In genomic region chr1:180310095-180310494, GRCh38 we compare ENCODE assay signal across 18 cellular contexts.
DNase-seq lines count a peak whose midpoint lies in the region; ATAC-seq, FAIRE-seq and TF ChIP-seq lines count a peak whose summit lies in the region.
"Had no signal": no experiment of that assay in that cellular context is flagged by ENCODE, and none has a peak within 500 bp of the region (broad histone marks: within the 10 kb centered on the region; RNA-seq: fewer than 3 reads in every experiment).

No MANE protein-coding gene starts in this region.

- H3K9me3 ChIP-seq in right lobe of liver = no peaks in the 10 kb centered on the region
- H3K9me3 ChIP-seq: uterus had no signal

- no peaks in the 10 kb centered on the region for H3K4me1 ChIP-seq in right lobe of liver
- H3K4me1 ChIP-seq: uterus had no signal

- TF ChIP-seq POLR2A in right lobe of liver (IDR thresholded peaks at IDR 0.05) = no peak

- peak in 3 of 4 donors; percentile 17 to 84 (median 71) for ATAC-seq in right lobe of liver
- no peak for ATAC-seq in GM19035 (IDR thresholded peaks at IDR 0.05; ENCODE audit: unreplicated experiment)
- ATAC-seq: right cardiac atrium, WTC11 had no signal

- H3K27me3 ChIP-seq in bronchial epithelial cell (ENCODE audit: control insufficient read depth, insufficient read depth, low read length) (no peaks in the 10 kb centered on the region), right lobe of liver (no peaks in the 10 kb centered on the region)
- H3K27me3 ChIP-seq: uterus had no signal

- H3K4me3 ChIP-seq in bronchial epithelial cell (ENCODE audit: low read depth, low read length) = no peak overlapping the region
- no peak overlapping the region for H3K4me3 ChIP-seq in right lobe of liver
- H3K4me3 ChIP-seq: coronary artery, uterus had no signal

- FAIRE-seq in bronchial epithelial cell (lab: Jason Lieb, UNC) = no peak
- FAIRE-seq: frontal cortex, GM12891 had no signal

- no peak overlapping the region for H3K27ac ChIP-seq in right lobe of liver
- H3K27ac ChIP-seq: coronary artery, uterus had no signal

- WGBS in right lobe of liver (ENCODE audit: insufficient coverage, low coverage, low lambda C conversion rate, missing lambda C conversion rate) = 73% methylated on average over 3 of the region's 3 CpGs

- H3K36me3 ChIP-seq in bronchial epithelial cell (ENCODE audit: control insufficient read depth, insufficient read depth, low read length) (no peaks in the 10 kb centered on the region), right lobe of liver (no peaks in the 10 kb centered on the region)
- H3K36me3 ChIP-seq: uterus had no signal

- TF ChIP-seq CTCF in bronchial epithelial cell (IDR thresholded peaks at IDR 0.05; ENCODE audit: insufficient read depth, low read length, severe bottlenecking) (no peak), right lobe of liver (IDR thresholded peaks at IDR 0.05) (no peak)

- DNase-seq in EH (ENCODE audit: low read depth) = peak; percentile 44
- DNase-seq in MV-4-11 (lab: John Stamatoyannopoulos, UW) = peak; percentile 12
- peak; percentile 84 for DNase-seq in bronchial epithelial cell (ENCODE audit: low read depth)
- DNase-seq in right lobe of liver = peak in 1 of 3 donors; percentile 27
- DNase-seq in middle frontal gyrus (ENCODE audit: extremely low spot score, low spot score) = no peak
- DNase-seq in SHP77 treated with DMSO at 0.1 percent for 48 hours (lab: John Stamatoyannopoulos, UW) = no peak
- DNase-seq in NCI-H82 (lab: John Stamatoyannopoulos, UW) = no peak
- DNase-seq: DMS79 treated with DMSO at 0.1 percent for 48 hours; naive B cell; NCI-H2029; right cardiac atrium; stimulated activated naive CD4-positive, alpha-beta T cell; uterus had no signal

- intact Hi-C loops in right lobe of liver (cut with DNase I) = no loop called here

Comparison
In these comparisons a context has a peak if more than half of its experiments do, and no peak if none do; other contexts are left out.
1. DNase-seq: peak in EH (single experiment), MV-4-11 (single experiment) and bronchial epithelial cell (single experiment); none in middle frontal gyrus (single experiment), SHP77 treated with DMSO at 0.1 percent for 48 hours (single experiment) and NCI-H82 (single experiment).